In the genomic region with DNA sequence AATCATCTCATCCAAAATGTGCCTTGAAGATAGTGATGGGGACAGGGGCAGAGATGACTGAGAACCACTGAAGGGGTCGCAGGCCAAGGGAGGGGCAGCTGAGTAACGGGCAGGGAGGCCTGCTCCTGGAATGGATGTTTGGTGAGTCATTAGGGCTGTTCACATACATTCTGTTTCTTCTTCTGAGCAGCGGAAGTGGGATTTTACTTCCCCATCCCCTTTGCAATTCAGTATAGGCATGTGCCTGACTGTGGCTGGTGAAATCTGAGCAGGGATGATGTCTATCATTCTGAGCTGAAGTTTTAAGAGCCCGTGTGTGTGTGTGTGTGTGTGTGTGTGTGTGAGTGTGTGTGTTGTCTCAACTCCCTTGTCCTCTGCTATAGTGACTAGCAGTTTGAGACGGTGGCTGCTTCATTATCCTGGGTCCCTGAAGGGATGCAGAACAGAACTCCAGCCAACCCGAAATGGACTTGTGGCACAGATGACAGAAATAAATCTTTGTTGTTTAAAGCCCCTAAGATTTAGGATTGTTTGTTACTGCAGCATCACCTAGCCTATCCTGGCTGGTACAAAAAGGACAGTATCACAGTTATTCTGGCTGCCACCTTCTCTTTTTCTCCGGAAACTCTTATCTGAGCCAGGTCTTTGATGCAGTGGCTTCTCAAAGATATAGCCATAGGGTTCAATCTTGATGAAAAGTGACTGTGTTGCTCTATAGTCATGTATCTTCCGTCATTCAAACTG, we compare ENCODE assay signal across 12 cellular contexts. TPM values are rescaled to one million over a fixed set of nuclear protein-coding genes. Genes with fewer than 3 reads are reported as not detected.
DNase-seq lines count a peak whose midpoint lies in the region; ATAC-seq and TF ChIP-seq lines count a peak whose summit lies in the region.
"Had no signal": no experiment of that assay in that cellular context is flagged by ENCODE, and none has a peak within 500 bp of the region (broad histone marks: within the 10 kb centered on the region; RNA-seq: fewer than 3 reads in every experiment).

No MANE protein-coding gene starts in this region.

- H3K36me3 ChIP-seq in BLaER1 (no peaks in the 10 kb centered on the region), brain microvascular endothelial cell (replicated peaks) (no peaks in the 10 kb centered on the region), lung (ENCODE audit: control insufficient read depth in 2 of 2, insufficient read depth in 2 of 2, low read length in 2 of 2) (no peaks in the 10 kb centered on the region), WERI-Rb-1 (no peaks in the 10 kb centered on the region)

- in situ Hi-C loops in brain microvascular endothelial cell (cut with HindIII; ENCODE audit: low pct_ligation_motif_present, low sequenced_read_pairs) = no loop called here

- H3K27ac ChIP-seq in BLaER1 (no peak overlapping the region), brain microvascular endothelial cell (peak overlapping the region; percentile 49), lung (ENCODE audit: low read depth in 1 of 2, low read length in 1 of 2) (no peak overlapping the region), WERI-Rb-1 (no peak overlapping the region)
- H3K27ac ChIP-seq: C4-2B had no signal

- WGBS in lung, 2 donors = 55 to 67% methylated on average over 8 of the region's 8 CpGs

- DNase-seq in NCI-H226 (peak; percentile 63), brain microvascular endothelial cell (peak; percentile 96), lung (ENCODE audit: low spot score) (no peak), WERI-Rb-1 (no peak), dedifferentiated amniotic fluid mesenchymal stem cell (ENCODE audit: extremely low spot score) (no peak)
- DNase-seq in stimulated activated CD4-positive, alpha-beta T cell treated with anti-CD3 and anti-CD28 coated beads, Interleukin-1b, Interleukin-23, amount 100 ng/mL, for 48 hours = no peak
- DNase-seq: activated CD4-positive, alpha-beta T cell treated with anti-CD3 and anti-CD28 coated beads for 4 hours; H7; NCI-H748 treated with DMSO at 0.1 percent for 48 hours had no signal

- H3K9ac ChIP-seq in BLaER1 = no peak overlapping the region

- no peak for TF ChIP-seq CTCF in brain microvascular endothelial cell (IDR thresholded peaks at IDR 0.05; ENCODE audit: low read depth, low read length, missing control alignments)
- TF ChIP-seq CTCF in lung (IDR thresholded peaks at IDR 0.05; ENCODE audit: control extremely low read depth, extremely low read depth) = no peak
- TF ChIP-seq CTCF in WERI-Rb-1 (IDR thresholded peaks at IDR 0.05; ENCODE audit: low read depth, low read length) = no peak

- H3K9me3 ChIP-seq in BLaER1 (no peaks in the 10 kb centered on the region), lung (ENCODE audit: control insufficient read depth in 2 of 2, insufficient read depth in 1 of 2, low read length in 1 of 2) (no peaks in the 10 kb centered on the region), WERI-Rb-1 (ENCODE audit: severe bottlenecking) (no peaks in the 10 kb centered on the region)

- no peaks in the 10 kb centered on the region for H3K27me3 ChIP-seq in BLaER1
- no peaks in the 10 kb centered on the region for H3K27me3 ChIP-seq in brain microvascular endothelial cell (replicated peaks)
- H3K27me3 ChIP-seq in lung (ENCODE audit: control insufficient read depth, insufficient read depth) = no peaks in the 10 kb centered on the region
- H3K27me3 ChIP-seq in WERI-Rb-1 (ENCODE audit: insufficient read depth, low read depth, severe bottlenecking) = no peaks in the 10 kb centered on the region

- H3K4me1 ChIP-seq in BLaER1 (peaks cover 18% of the 10 kb centered on the region), lung (ENCODE audit: control insufficient read depth in 2 of 2, insufficient read depth in 2 of 2, low read length in 2 of 2) (no peaks in the 10 kb centered on the region)

- peak; percentile 68 for ATAC-seq in lung (ENCODE audit: insufficient read depth, low FRiP score)
- no peak for ATAC-seq in GM18519 (IDR thresholded peaks at IDR 0.05; ENCODE audit: low FRiP score, unreplicated experiment)

- H3K4me3 ChIP-seq in BLaER1 (no peak overlapping the region), brain microvascular endothelial cell (ENCODE audit: low read depth, low read length) (no peak overlapping the region), lung (no peak overlapping the region), WERI-Rb-1 (ENCODE audit: low read depth, low read length) (no peak overlapping the region)

- no peaks in the 10 kb centered on the region for H4K20me1 ChIP-seq in BLaER1

- H3K4me2 ChIP-seq in BLaER1 = 0 out of 2 replicates have a peak overlapping the region, but pooled peaks have one; percentile 2

RNA-seq across cellular contexts. Expression of gene TGFBI, which starts 29.2 kb away (rescaled TPM):
- total RNA-seq in lung = 100 to 1,000 TPM in 1 of 2 donors, 10 to 100 TPM in 1; 96.4 to 146 TPM
- 100 to 1,000 TPM; 100 to 122 TPM for polyA plus RNA-seq in lung

RNA-seq across cellular contexts. Expression of gene LECT2, which starts 44.8 kb away (rescaled TPM):
- total RNA-seq in lung = not detected
- polyA plus RNA-seq in lung = not detected
- total RNA-seq: H7 had no signal

Comparison
In these comparisons a context has a peak if more than half of its experiments do, and no peak if none do; other contexts are left out.
1. DNase-seq: peak in NCI-H226 (single experiment) and brain microvascular endothelial cell (single experiment); none in lung (single experiment), WERI-Rb-1 (single experiment), stimulated activated CD4-positive, alpha-beta T cell treated with anti-CD3 and anti-CD28 coated beads, Interleukin-1b, Interleukin-23, amount 100 ng/mL, for 48 hours (single experiment) and dedifferentiated amniotic fluid mesenchymal stem cell (single experiment).